In the genomic region with DNA sequence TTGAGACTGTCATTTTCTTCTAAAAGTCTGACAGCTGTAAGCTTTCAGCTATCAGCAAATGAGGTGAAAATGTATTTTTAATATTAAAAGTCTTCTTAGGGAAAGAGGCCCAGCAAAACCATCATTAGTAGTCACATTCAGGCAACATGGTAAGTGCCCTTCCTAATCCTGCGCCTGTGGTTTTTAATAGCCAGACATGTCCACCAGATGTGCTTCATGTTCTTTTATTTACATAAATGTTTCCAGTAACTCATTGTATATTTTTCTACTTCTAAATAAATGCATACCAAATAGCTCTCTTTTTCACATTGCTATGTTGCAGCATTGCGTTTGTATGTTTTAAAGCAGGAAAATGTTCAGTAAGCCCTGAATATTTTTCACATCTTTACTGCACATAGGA, we compare ENCODE assay signal across 26 cellular contexts. TPM values are rescaled to one million over a fixed set of nuclear protein-coding genes. Genes with fewer than 3 reads are reported as not detected.
DNase-seq lines count a peak whose midpoint lies in the region; ATAC-seq and TF ChIP-seq lines count a peak whose summit lies in the region.
"Had no signal": no experiment of that assay in that cellular context is flagged by ENCODE, and none has a peak within 500 bp of the region (broad histone marks: within the 10 kb centered on the region; RNA-seq: fewer than 3 reads in every experiment).

No MANE protein-coding gene starts in this region.

- no peak overlapping the region for H3K27ac ChIP-seq in CD4-positive, CD25-positive, alpha-beta regulatory T cell (ENCODE audit: insufficient read depth, low read length, poor library complexity, severe bottlenecking)
- no peak overlapping the region for H3K27ac ChIP-seq in CD8-positive, alpha-beta T cell (ENCODE audit: low read depth, low read length)
- peak overlapping the region; percentile 80 for H3K27ac ChIP-seq in naive thymus-derived CD4-positive, alpha-beta T cell (ENCODE audit: low read depth, low read length)

- no peak overlapping the region for H3K4me3 ChIP-seq in CD4-positive, CD25-positive, alpha-beta regulatory T cell (ENCODE audit: low read depth, low read length)
- no peak overlapping the region for H3K4me3 ChIP-seq in CD8-positive, alpha-beta T cell (ENCODE audit: low read depth, low read length)
- no peak overlapping the region for H3K4me3 ChIP-seq in naive thymus-derived CD4-positive, alpha-beta T cell (ENCODE audit: low read length)
- H3K4me3 ChIP-seq: MG63 had no signal

- no peak for ATAC-seq in CD4-positive, CD25-positive, alpha-beta regulatory T cell (ENCODE audit: low read depth in 2 of 2)
- ATAC-seq in CD8-positive, alpha-beta T cell, result no peak
- no peak for ATAC-seq in naive thymus-derived CD4-positive, alpha-beta T cell
- ATAC-seq in GM21825 (IDR thresholded peaks at IDR 0.05; ENCODE audit: unreplicated experiment), result no peak
- no peak for ATAC-seq in HG02763 (IDR thresholded peaks at IDR 0.05; ENCODE audit: unreplicated experiment)

- peaks cover 10 to 68% (median 48%) of the 10 kb centered on the region in 4 donors for H3K4me1 Mint-ChIP-seq in CD4-positive, CD25-positive, alpha-beta regulatory T cell
- H3K4me1 Mint-ChIP-seq in CD8-positive, alpha-beta T cell (ENCODE audit: low read depth), result peaks cover 75% of the 10 kb centered on the region
- H3K4me1 Mint-ChIP-seq in naive thymus-derived CD4-positive, alpha-beta T cell, result peaks cover 36 to 89% (median 76%) of the 10 kb centered on the region in 7 donors

- CTCF ChIA-PET in CD8-positive, alpha-beta T cell (lab: Charles Lee), result interaction anchor here (1.2 kb wide), 2 partner anchors 11 to 34 kb away, joined by 3 to 4 read pairs; no protein-coding TSS in a partner anchor
- CTCF ChIA-PET in naive thymus-derived CD4-positive, alpha-beta T cell (lab: Charles Lee), result interaction anchor here (0.6 to 0.9 kb wide), 2 partner anchors 10 to 32 kb away, joined by 3 read pairs; no protein-coding TSS in a partner anchor

- peaks cover 29% of the 10 kb centered on the region for H3K4me1 ChIP-seq in CD4-positive, CD25-positive, alpha-beta regulatory T cell (ENCODE audit: control insufficient read depth, insufficient read depth, low read length, poor library complexity, severe bottlenecking)
- H3K4me1 ChIP-seq in CD8-positive, alpha-beta T cell (ENCODE audit: insufficient read depth, low read length), result peaks cover 55% of the 10 kb centered on the region
- peaks cover 35 to 50% of the 10 kb centered on the region in 2 donors for H3K4me1 ChIP-seq in naive thymus-derived CD4-positive, alpha-beta T cell (ENCODE audit: control insufficient read depth in 2 of 2, insufficient read depth in 2 of 2, low read length in 2 of 2)
- H3K4me1 ChIP-seq: BE2C, Caco-2 had no signal

- H3K27me3 ChIP-seq in CD4-positive, CD25-positive, alpha-beta regulatory T cell (ENCODE audit: control insufficient read depth, insufficient read depth, low read length), result no peaks in the 10 kb centered on the region
- H3K27me3 ChIP-seq in CD8-positive, alpha-beta T cell (ENCODE audit: insufficient read depth, low read length), result no peaks in the 10 kb centered on the region
- H3K27me3 ChIP-seq in naive thymus-derived CD4-positive, alpha-beta T cell (ENCODE audit: control insufficient read depth in 2 of 2, insufficient read depth in 2 of 2, low read length in 2 of 2), result no peaks in the 10 kb centered on the region
- H3K27me3 ChIP-seq: BE2C, MG63 had no signal

- intact Hi-C loops in CD8-positive, alpha-beta T cell (cut with DNase I, micrococcal nuclease), result loop anchor here in 1 of 2 experiments (10.0 kb wide), 1 partner anchor 294 kb away; a partner anchor contains a TSS
- intact Hi-C loops in naive thymus-derived CD4-positive, alpha-beta T cell (cut with micrococcal nuclease), result no loop called here

- H3K36me3 ChIP-seq in CD4-positive, CD25-positive, alpha-beta regulatory T cell (ENCODE audit: control insufficient read depth, insufficient read depth, low read length), result no peaks in the 10 kb centered on the region
- no peaks in the 10 kb centered on the region for H3K36me3 ChIP-seq in CD8-positive, alpha-beta T cell (ENCODE audit: insufficient read depth, low read length)
- H3K36me3 ChIP-seq in naive thymus-derived CD4-positive, alpha-beta T cell (ENCODE audit: control insufficient read depth in 2 of 3, insufficient read depth in 3 of 3, low read length in 3 of 3), result no peaks in the 10 kb centered on the region
- H3K36me3 ChIP-seq: BE2C, MG63 had no signal

- H3K4me3 Mint-ChIP-seq in CD4-positive, CD25-positive, alpha-beta regulatory T cell, result no peak overlapping the region
- H3K4me3 Mint-ChIP-seq in CD8-positive, alpha-beta T cell, result no peak overlapping the region
- H3K4me3 Mint-ChIP-seq in naive thymus-derived CD4-positive, alpha-beta T cell, result peak overlapping the region in 4 of 10 donors; percentile 8 to 45 (median 33)
- H3K4me3 Mint-ChIP-seq: CD14-positive monocyte had no signal

- no peaks in the 10 kb centered on the region for H3K9me3 ChIP-seq in CD4-positive, CD25-positive, alpha-beta regulatory T cell (ENCODE audit: control insufficient read depth in 2 of 2, low read length in 2 of 2)
- H3K9me3 ChIP-seq in CD8-positive, alpha-beta T cell (ENCODE audit: low read length), result no peaks in the 10 kb centered on the region
- H3K9me3 ChIP-seq in naive thymus-derived CD4-positive, alpha-beta T cell (ENCODE audit: control insufficient read depth in 2 of 3, low read length in 3 of 3), result no peaks in the 10 kb centered on the region
- H3K9me3 ChIP-seq: BE2C, Caco-2, MG63 had no signal

- no peak for TF ChIP-seq CTCF in CD8-positive, alpha-beta T cell (IDR thresholded peaks at IDR 0.05)

- no peak for DNase-seq in CD4-positive, CD25-positive, alpha-beta regulatory T cell
- DNase-seq in CD8-positive, alpha-beta T cell, result no peak
- DNase-seq in fibroblast of gingiva (ENCODE audit: low read depth), result peak; percentile 31
- DNase-seq in naive thymus-derived CD4-positive, alpha-beta T cell, result no peak
- DNase-seq in D341Med (ENCODE audit: low spot score), result no peak
- DNase-seq: BE2C, Caco-2, DMS 273 treated with DMSO at 0.1 percent for 48 hours, DMS79 treated with DMSO at 0.1 percent for 48 hours, GF-D8, HCEC 1CT, KBM-7, MG63, NCI-H1105 treated with DMSO at 0.1 percent for 48 hours, NCI-H146, NCI-H2029, NCI-H446 treated with DMSO at 0.1 percent for 48 hours, NCI-H526, NCI-H82, RPMI8226, SHP77, T-helper 1 cell had no signal

- peaks cover 7% of the 10 kb centered on the region for H3K27me3 Mint-ChIP-seq in CD4-positive, CD25-positive, alpha-beta regulatory T cell
- H3K27me3 Mint-ChIP-seq in CD8-positive, alpha-beta T cell (ENCODE audit: low read depth), result no peaks in the 10 kb centered on the region
- H3K27me3 Mint-ChIP-seq in naive thymus-derived CD4-positive, alpha-beta T cell, result no peaks in the 10 kb centered on the region

- H3K27ac Mint-ChIP-seq in CD4-positive, CD25-positive, alpha-beta regulatory T cell, result peak overlapping the region in 2 of 3 donors; percentile 46 to 98
- peak overlapping the region; percentile 83 for H3K27ac Mint-ChIP-seq in CD8-positive, alpha-beta T cell
- peak overlapping the region in 8 of 9 donors; percentile 62 to 100 (median 87) for H3K27ac Mint-ChIP-seq in naive thymus-derived CD4-positive, alpha-beta T cell
- H3K27ac Mint-ChIP-seq: CD14-positive monocyte had no signal

- peaks cover 0 to 3% (median 0%) of the 10 kb centered on the region in 7 donors for H3K9me3 Mint-ChIP-seq in CD4-positive, CD25-positive, alpha-beta regulatory T cell
- H3K9me3 Mint-ChIP-seq in CD8-positive, alpha-beta T cell, result no peaks in the 10 kb centered on the region
- H3K9me3 Mint-ChIP-seq in naive thymus-derived CD4-positive, alpha-beta T cell, result peaks cover 0 to 6% (median 0%) of the 10 kb centered on the region in 11 donors

- H3K36me3 Mint-ChIP-seq in CD4-positive, CD25-positive, alpha-beta regulatory T cell, result no peaks in the 10 kb centered on the region
- H3K36me3 Mint-ChIP-seq in CD8-positive, alpha-beta T cell, result peaks cover 8% of the 10 kb centered on the region
- H3K36me3 Mint-ChIP-seq in naive thymus-derived CD4-positive, alpha-beta T cell, result peaks cover 0 to 15% (median 13%) of the 10 kb centered on the region in 5 donors
- H3K36me3 Mint-ChIP-seq: CD14-positive monocyte had no signal

- POLR2A ChIA-PET in CD8-positive, alpha-beta T cell (lab: Charles Lee), result interaction anchor here (0.9 kb wide), 1 partner anchor 9 kb away, joined by 3 read pairs; no protein-coding TSS in a partner anchor
- POLR2A ChIA-PET in naive thymus-derived CD4-positive, alpha-beta T cell (lab: Charles Lee), result interaction anchor here (0.6 kb wide), 1 partner anchor 51 kb away, joined by 3 read pairs; no protein-coding TSS in a partner anchor

RNA-seq across cellular contexts. Expression of a gene that starts 50.5 kb away (rescaled TPM):
- total RNA-seq in CD4-positive, CD25-positive, alpha-beta regulatory T cell, result 10.3 TPM
- 1 to 10 TPM; 3.9 to 9.8 (median 6.7) TPM for polyA plus RNA-seq in CD4-positive, CD25-positive, alpha-beta regulatory T cell
- 10 to 100 TPM; 25.4 to 25.6 TPM for total RNA-seq in CD8-positive, alpha-beta T cell
- 10 to 100 TPM; 11.2 to 55.2 (median 38.7) TPM for total RNA-seq in naive thymus-derived CD4-positive, alpha-beta T cell
- polyA plus RNA-seq in naive thymus-derived CD4-positive, alpha-beta T cell, result 10 to 100 TPM in 1 of 2 donors, 1 to 10 TPM in 1; 9.8 to 22.1 TPM
- total RNA-seq: SK-MEL-5 had no signal
